12 cellular contexts compared by ENCODE assay signal in genomic region chr11:3109434-3109833, GRCh38.
"Had no signal": no experiment of that assay in that cellular context is flagged by ENCODE, and none has a peak within 500 bp of the region (broad histone marks: within the 10 kb centered on the region; RNA-seq: fewer than 3 reads in every experiment).

No MANE protein-coding gene starts in this region.

- H3K4me3 Mint-ChIP-seq: activated CD4-positive, alpha-beta T cell treated with anti-CD3 and anti-CD28 coated beads, Interleukin-2, amount 10 ng/mL, durations not matched to agents 24 days and 14 days; activated CD8-positive, alpha-beta T cell treated with anti-CD3 and anti-CD28 coated beads, Interleukin-2, amount 10 ng/mL, durations not matched to agents 7 days and 5 days; dendritic cell treated with granulocyte-macrophage colony-stimulating factor and Interleukin-4, amounts not matched to agents 40 ng/mL and 50 ng/mL, for 4 days; T-helper 1 cell treated with Interleukin-12 subunit alpha and Interleukin-12 subunit beta and Interleukin-4 antibody, amounts not matched to agents 30 μg/mL and 1 μg/mL, for 36 hours had no signal

- H3K36me3 ChIP-seq: transverse colon had no signal

- DNase-seq: anterior cingulate cortex; cerebellar nuclear complex; effector memory CD4-positive, alpha-beta T cell had no signal

- H3K9me3 Mint-ChIP-seq: activated CD4-positive, alpha-beta T cell treated with anti-CD3 and anti-CD28 coated beads, Interleukin-2, amount 10 ng/mL, durations not matched to agents 24 days and 14 days had no signal

- H3K27ac ChIP-seq: foreskin keratinocyte, neutrophil, parathyroid adenoma, transverse colon had no signal

- H3K4me3 ChIP-seq: lung, transverse colon had no signal

- H3K9me3 ChIP-seq: neutrophil had no signal

- H3K27me3 ChIP-seq: foreskin keratinocyte, neutrophil, transverse colon had no signal

- H3K27me3 Mint-ChIP-seq: activated CD4-positive, alpha-beta T cell treated with anti-CD3 and anti-CD28 coated beads, Interleukin-2, amount 10 ng/mL, durations not matched to agents 24 days and 14 days; dendritic cell treated with granulocyte-macrophage colony-stimulating factor and Interleukin-4, amounts not matched to agents 40 ng/mL and 50 ng/mL, for 4 days had no signal

- H3K27ac Mint-ChIP-seq: activated CD4-positive, alpha-beta T cell treated with anti-CD3 and anti-CD28 coated beads, Interleukin-2, amount 10 ng/mL, durations not matched to agents 24 days and 14 days; activated CD8-positive, alpha-beta T cell treated with anti-CD3 and anti-CD28 coated beads, Interleukin-2, amount 10 ng/mL, durations not matched to agents 7 days and 5 days; T-helper 1 cell treated with Interleukin-12 subunit alpha and Interleukin-12 subunit beta and Interleukin-4 antibody, amounts not matched to agents 30 μg/mL and 1 μg/mL, for 36 hours had no signal

- H3K4me1 Mint-ChIP-seq: activated CD4-positive, alpha-beta T cell treated with anti-CD3 and anti-CD28 coated beads, Interleukin-2, amount 10 ng/mL, durations not matched to agents 24 days and 14 days had no signal

- H3K4me1 ChIP-seq: foreskin keratinocyte, parathyroid adenoma had no signal
